8 cellular contexts compared by ENCODE assay signal in genomic region chr12:21697829-21698630, GRCh38. TPM values are rescaled to one million over a fixed set of nuclear protein-coding genes. Genes with fewer than 3 reads are reported as not detected.
DNase-seq lines count a peak whose midpoint lies in the region; ATAC-seq lines count a peak whose summit lies in the region.

No MANE protein-coding gene starts in this region.

- DNase-seq in DMS 273 (lab: John Stamatoyannopoulos, UW; ENCODE audit: unreplicated experiment) (peak; percentile 30), DMS 273 treated with DMSO at 0.1 percent for 48 hours (lab: John Stamatoyannopoulos, UW) (no peak), NCI-H1417 (lab: John Stamatoyannopoulos, UW) (peak in 2 of 3 experiments; percentile 15 to 72), cerebellar cortex (ENCODE audit: low spot score) (peak; percentile 39), midbrain (lab: John Stamatoyannopoulos, UW) (peak; percentile 30), T-cell (no peak)
- no peak for DNase-seq in activated CD4-positive, alpha-beta T cell treated with anti-CD3 and anti-CD28 coated beads, Interleukin-2, amount 50 U/mL, for 1 hour
- DNase-seq in activated T-cell treated with anti-CD3 and anti-CD28 coated beads, Interleukin-2, amount 50 U/mL, for 48 hours, result no peak

- ATAC-seq in T-cell (replicated peaks in 1 of 4), result no peak

- H3K4me3 Mint-ChIP-seq in T-cell, result no peak overlapping the region

- no peaks in the 10 kb centered on the region for H3K36me3 Mint-ChIP-seq in T-cell

- H3K9me3 Mint-ChIP-seq in T-cell, result no peaks in the 10 kb centered on the region

- peaks cover 7 to 14% (median 13%) of the 10 kb centered on the region in 3 donors for H3K4me1 Mint-ChIP-seq in T-cell

- H3K27ac Mint-ChIP-seq in T-cell, result no peak overlapping the region

- H3K27me3 Mint-ChIP-seq in T-cell, result peaks cover 0 to 3% of the 10 kb centered on the region in 2 donors

- CTCF ChIA-PET in T-cell (lab: Charles Lee), result interaction anchor here (0.6 to 2.9 kb wide), 33 partner anchors 8 to 837 kb away, joined by 3 to 29 read pairs (median 4); partner anchors contain the start of gene LDHB (in 1 of the 2)

- POLR2A ChIA-PET in T-cell (lab: Charles Lee), result interaction anchor here (0.5 to 0.6 kb wide), 2 partner anchors 214 to 364 kb away, joined by 4 to 5 read pairs; no protein-coding TSS in a partner anchor

RNA-seq across cellular contexts. Expression of gene LDHB, which starts 40.4 kb away (rescaled TPM):
- 100 to 1,000 TPM; 680 to 879 (median 854) TPM for total RNA-seq in T-cell

Comparison
In these comparisons a context has a peak if more than half of its experiments do, and no peak if none do; other contexts are left out.
1. DNase-seq: peak in DMS 273 (single experiment), NCI-H1417 (2 of 3), cerebellar cortex (single experiment) and midbrain (single experiment); none in DMS 273 treated with DMSO at 0.1 percent for 48 hours (single experiment), T-cell (0 of 34), activated CD4-positive, alpha-beta T cell treated with anti-CD3 and anti-CD28 coated beads, Interleukin-2, amount 50 U/mL, for 1 hour (single experiment) and activated T-cell treated with anti-CD3 and anti-CD28 coated beads, Interleukin-2, amount 50 U/mL, for 48 hours (0 of 2).